ENCODE assay signal across 1 cellular context in the genomic region with DNA sequence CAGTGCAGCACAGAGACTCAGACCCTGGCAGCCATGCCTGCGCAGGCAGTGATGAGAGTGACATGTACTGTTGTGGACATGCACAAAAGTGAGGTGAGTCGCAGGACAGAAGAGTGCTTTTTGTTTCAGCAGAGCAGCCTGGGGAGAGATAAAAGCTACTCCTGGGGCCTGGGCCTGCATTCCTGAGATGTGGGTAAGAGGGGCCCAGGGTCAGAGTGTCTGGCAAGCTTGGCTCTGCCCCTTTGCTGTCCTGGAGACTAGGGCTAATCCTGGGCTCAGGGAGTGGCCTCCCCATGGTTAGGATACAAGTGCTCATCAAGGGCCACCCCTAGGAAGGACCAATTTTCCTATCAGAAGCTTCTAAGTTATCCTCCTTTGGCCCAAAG.
TF ChIP-seq lines count a peak whose summit lies in the region.

No MANE protein-coding gene starts in this region.

TF ChIP-seq in IMR-90, 13 proteins besides CTCF, POLR2A, EP300 and RAD21:
- TF ChIP-seq MAZ (IDR thresholded peaks at IDR 0.05; ENCODE audit: borderline replicate concordance, low read depth, low read length) (no peak), MXI1 (IDR thresholded peaks at IDR 0.05; ENCODE audit: borderline replicate concordance, low read depth, low read length) (no peak), FOS (IDR thresholded peaks at IDR 0.05; ENCODE audit: low read depth, low read length) (no peak), SMC3 (IDR thresholded peaks at IDR 0.05; ENCODE audit: low read depth, low read length) (no peak), CEBPB (IDR thresholded peaks at IDR 0.05; ENCODE audit: low read depth, low read length) (no peak)
